15 cellular contexts compared by ENCODE assay signal in the genomic region with DNA sequence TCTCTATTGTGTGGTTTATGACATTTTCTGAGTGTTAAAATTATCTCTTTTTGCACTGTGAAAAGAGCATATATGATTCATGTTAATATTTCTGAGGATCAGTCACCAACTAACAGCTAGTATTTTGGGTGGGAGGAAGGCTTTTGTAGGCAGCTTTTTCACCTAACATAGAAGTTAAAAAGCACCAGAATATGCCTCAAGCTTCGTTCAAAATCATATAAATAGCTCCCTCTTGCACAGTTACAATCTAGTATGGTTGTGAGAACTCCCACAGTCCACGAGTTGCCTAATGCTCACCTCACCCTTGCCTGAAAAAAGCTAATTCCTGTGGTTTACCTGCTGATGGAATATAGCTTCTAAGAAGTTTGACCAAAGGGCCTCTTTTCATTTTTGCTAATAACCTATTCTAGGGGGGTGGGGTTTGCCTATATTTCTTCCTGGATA.
A peak's percentile ranks its signal among the peaks of the same experiment; 100 is the strongest.
DNase-seq lines count a peak whose midpoint lies in the region; ATAC-seq and TF ChIP-seq lines count a peak whose summit lies in the region.
"Had no signal": no experiment of that assay in that cellular context is flagged by ENCODE, and none has a peak within 500 bp of the region (broad histone marks: within the 10 kb centered on the region; RNA-seq: fewer than 3 reads in every experiment).

No MANE protein-coding gene starts in this region.

- DNase-seq in SJSA1 (ENCODE audit: low read depth in 1 of 2, low spot score in 2 of 2) (no peak), epithelial cell of prostate (ENCODE audit: low read depth, low spot score) (no peak), osteoblast (ENCODE audit: insufficient read length, low spot score, missing footprints) (no peak), COR-L47 (lab: John Stamatoyannopoulos, UW) (no peak)
- DNase-seq: activated CD4-positive, alpha-beta T cell treated with anti-CD3 and anti-CD28 coated beads for 36 hours; activated CD8-positive, alpha-beta memory T cell treated with anti-CD3 and anti-CD28 coated beads, Interleukin-2, amount 50 U/mL, for 4 hours; BE2C; left cardiac atrium; NCI-H187 treated with DMSO at 0.1 percent for 48 hours; NCI-H526; stimulated activated CD4-positive, alpha-beta T cell treated with anti-CD3 and anti-CD28 coated beads, Interleukin-15, amount 100 ng/mL, for 24 hours had no signal

- no peaks in the 10 kb centered on the region for H3K79me2 ChIP-seq in osteoblast (ENCODE audit: insufficient read depth, low read length)

- H2AFZ ChIP-seq in osteoblast (ENCODE audit: low read length) = peak overlapping the region; percentile 35

- peak overlapping the region; percentile 89 for H3K27ac ChIP-seq in SJSA1
- H3K27ac ChIP-seq in epithelial cell of prostate = peak overlapping the region; percentile 9
- peak overlapping the region; percentile 85 for H3K27ac ChIP-seq in osteoblast (ENCODE audit: low read depth, low read length)
- H3K27ac ChIP-seq in urinary bladder (ENCODE audit: low read depth) = peak overlapping the region; percentile 54

- H3K36me3 ChIP-seq in SJSA1 = no peaks in the 10 kb centered on the region
- no peaks in the 10 kb centered on the region for H3K36me3 ChIP-seq in osteoblast (ENCODE audit: insufficient read depth, low read length)
- H3K36me3 ChIP-seq in urinary bladder (ENCODE audit: insufficient read depth) = no peaks in the 10 kb centered on the region
- H3K36me3 ChIP-seq: BE2C had no signal

- peak overlapping the region; percentile 58 for H3K4me2 ChIP-seq in osteoblast (ENCODE audit: insufficient read depth, low read length)

- H3K27me3 ChIP-seq in SJSA1 (replicated peaks) = no peaks in the 10 kb centered on the region
- no peaks in the 10 kb centered on the region for H3K27me3 ChIP-seq in osteoblast (ENCODE audit: insufficient read depth, low read length)
- H3K27me3 ChIP-seq: BE2C had no signal

- ATAC-seq in GM18502 (IDR thresholded peaks at IDR 0.05; ENCODE audit: poor library complexity, unreplicated experiment) (no peak), GM18868 (IDR thresholded peaks at IDR 0.05; ENCODE audit: unreplicated experiment) (no peak), GM21786 (IDR thresholded peaks at IDR 0.05; ENCODE audit: unreplicated experiment) (no peak)
- ATAC-seq: activated CD4-positive, alpha-beta T cell treated with anti-CD3 and anti-CD28 coated beads for 36 hours had no signal

- H4K20me1 ChIP-seq in osteoblast (ENCODE audit: insufficient read depth, low read length) = no peaks in the 10 kb centered on the region

- H3K4me3 ChIP-seq in SJSA1 (no peak overlapping the region), osteoblast (ENCODE audit: insufficient read depth, low read length) (peak overlapping the region; percentile 49), urinary bladder (ENCODE audit: low read depth, low read length) (no peak overlapping the region)

- TF ChIP-seq CTCF in osteoblast (IDR thresholded peaks at IDR 0.05; ENCODE audit: extremely low read depth, low read depth, low read length) = no peak

- WGBS in urinary bladder = 30% methylated on average over 2 of the region's 2 CpGs

- no peaks in the 10 kb centered on the region for H3K9me3 ChIP-seq in SJSA1 (replicated peaks)
- no peaks in the 10 kb centered on the region for H3K9me3 ChIP-seq in osteoblast (ENCODE audit: low read depth, low read length)
- H3K9me3 ChIP-seq: BE2C had no signal

- H3K4me1 ChIP-seq in SJSA1 (replicated peaks) = peaks cover 28% of the 10 kb centered on the region
- H3K4me1 ChIP-seq in osteoblast (ENCODE audit: insufficient read depth, low read length) = peaks cover 21% of the 10 kb centered on the region
- H3K4me1 ChIP-seq in urinary bladder (ENCODE audit: insufficient read depth) = no peaks in the 10 kb centered on the region
- H3K4me1 ChIP-seq: BE2C had no signal

Comparison
In these comparisons a context has a peak if more than half of its experiments do, and no peak if none do; other contexts are left out.
1. H3K27ac ChIP-seq: peak in every context shown above with its lines; median percentile 89 in SJSA1; 85 in osteoblast; 54 in urinary bladder; 9 in epithelial cell of prostate.